In the genomic region with DNA sequence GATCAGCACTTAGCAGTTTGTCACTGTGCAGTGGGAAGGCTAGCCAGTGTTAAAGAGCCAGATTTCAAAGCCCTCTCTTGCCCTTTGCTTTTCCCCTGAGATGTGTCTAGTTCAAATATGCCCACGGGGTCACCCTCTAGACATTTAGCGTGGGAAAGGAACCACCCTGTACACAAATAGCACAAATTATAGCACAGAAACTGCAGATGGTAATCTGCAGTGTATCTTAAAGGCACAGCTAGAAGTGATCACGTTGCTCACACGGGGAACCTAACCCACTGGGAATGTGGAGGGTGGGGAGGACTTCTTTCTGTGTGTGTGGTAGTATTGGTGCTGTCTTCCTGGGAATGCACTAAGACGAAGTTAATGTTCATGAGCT, we compare ENCODE assay signal across 12 cellular contexts.
A peak's percentile ranks its signal among the peaks of the same experiment; 100 is the strongest.
DNase-seq lines count a peak whose midpoint lies in the region; ATAC-seq, FAIRE-seq and TF ChIP-seq lines count a peak whose summit lies in the region.
"Had no signal": no experiment of that assay in that cellular context is flagged by ENCODE, and none has a peak within 500 bp of the region (broad histone marks: within the 10 kb centered on the region; RNA-seq: fewer than 3 reads in every experiment).

No MANE protein-coding gene starts in this region.

- no peak overlapping the region for H3K4me2 ChIP-seq in HepG2 (ENCODE audit: low read depth, low read length)

- H3K9me3 ChIP-seq in endodermal cell (ENCODE audit: control insufficient read depth, low read length) (no peaks in the 10 kb centered on the region), HepG2 (ENCODE audit: low read length) (no peaks in the 10 kb centered on the region)
- H3K9me3 ChIP-seq: breast epithelium, upper lobe of left lung had no signal

- TF ChIP-seq CTCF in brain (conservative IDR thresholded peaks at IDR 0.05), result no peak
- TF ChIP-seq CTCF in endodermal cell (conservative IDR thresholded peaks at IDR 0.05), result no peak
- TF ChIP-seq CTCF in HepG2 (CRISPR knock-in tag; IDR thresholded peaks at IDR 0.05), result no peak

- 94 to 100% methylated on average over 2 to 5 of the region's 5 CpGs for WGBS in endodermal cell (ENCODE audit: insufficient coverage in 1 of 2, insufficient read length in 1 of 2), 2 experiments
- WGBS in HepG2 (ENCODE audit: low lambda C conversion rate), result 94% methylated on average over 5 of the region's 5 CpGs

- no peak for TF ChIP-seq RAD21 in HepG2 (CRISPR knock-in tag; IDR thresholded peaks at IDR 0.05)

- no peak for FAIRE-seq in HepG2 (lab: Jason Lieb, UNC)

- TF ChIP-seq POLR2A in HepG2 (IDR thresholded peaks at IDR 0.05; ENCODE audit: insufficient read depth in 1 of 2, low read depth in 2 of 2, low read length in 2 of 2), result no peak

- H3K9ac ChIP-seq in endodermal cell (ENCODE audit: extremely low read depth, low read length, poor library complexity, severe bottlenecking), result no peak overlapping the region
- no peak overlapping the region for H3K9ac ChIP-seq in HepG2 (ENCODE audit: insufficient read depth, low read depth, low read length)

- H3K4me3 ChIP-seq in endodermal cell (ENCODE audit: low read length), result no peak overlapping the region
- H3K4me3 ChIP-seq in HepG2 (replicated peaks in 1 of 3; ENCODE audit: insufficient read depth in 1 of 3, low read depth in 2 of 3, low read length in 3 of 3), result no peak overlapping the region
- H3K4me3 ChIP-seq: breast epithelium, upper lobe of left lung had no signal

- peaks cover 47% of the 10 kb centered on the region for H3K79me2 ChIP-seq in HepG2 (ENCODE audit: insufficient read depth, low read length)

- intact Hi-C loops in Right ventricle myocardium inferior (cut with DNase I), result no loop called here
- intact Hi-C loops in cardiac septum (cut with DNase I), result loop anchor here (5.0 kb wide), 1 partner anchor 272 kb away; no protein-coding TSS in a partner anchor
- intact Hi-C loops in HepG2 (cut with micrococcal nuclease; ENCODE audit: unreplicated experiment), result loop anchor here (10.0 kb wide), 1 partner anchor 484 kb away; no protein-coding TSS in a partner anchor

- peak; percentile 35 for ATAC-seq in Right ventricle myocardium inferior
- no peak for ATAC-seq in HG03196 (IDR thresholded peaks at IDR 0.05; ENCODE audit: unreplicated experiment)
- no peak for ATAC-seq in HepG2

- CTCF ChIA-PET in HepG2 (lab: Yijun Ruan, JAX; ENCODE audit: low intra/inter-chr PET ratio, low total read pairs), result no interaction called here

- H3K36me3 ChIP-seq in endodermal cell (ENCODE audit: control insufficient read depth, insufficient read depth, low read length) (peaks cover 86% of the 10 kb centered on the region), HepG2 (replicated peaks in 1 of 2; ENCODE audit: control insufficient read depth in 1 of 2, insufficient read depth in 2 of 2, low read length in 2 of 2) (peaks cover 40 to 80% of the 10 kb centered on the region in 2 experiments)
- H3K36me3 ChIP-seq: breast epithelium had no signal

- H3K36me3 Mint-ChIP-seq in brain, result peaks cover 73% of the 10 kb centered on the region
- H3K36me3 Mint-ChIP-seq in endodermal cell (ENCODE audit: low read depth), result peaks cover 37% of the 10 kb centered on the region

- peaks cover 8% of the 10 kb centered on the region; the same call in 1 of the 2 replicates for H4K20me1 ChIP-seq in HepG2 (ENCODE audit: insufficient read depth, low read length)

- no peak overlapping the region for H2AFZ ChIP-seq in HepG2 (ENCODE audit: low read length)

- POLR2A ChIA-PET in HepG2 (lab: Yijun Ruan, JAX), result no interaction called here

- H3K27ac Mint-ChIP-seq in brain (peak overlapping the region; percentile 18 to 82 (median 43)), endodermal cell (no peak overlapping the region)

- in situ Hi-C loops in HepG2 (cut with HindIII; ENCODE audit: extremely low pct_ligation_motif_present, low pct_unique_long_range_greater_than_20kb), result no loop called here

- H3K9me3 Mint-ChIP-seq in brain (no peaks in the 10 kb centered on the region), endodermal cell (no peaks in the 10 kb centered on the region)

- H3K27ac ChIP-seq in layer of hippocampus (ENCODE audit: low read depth, low read length) (peak overlapping the region; percentile 21), endodermal cell (ENCODE audit: low read depth, low read length) (no peak overlapping the region), HepG2 (ENCODE audit: extremely low read length, insufficient read depth, low read length) (no peak overlapping the region)
- H3K27ac ChIP-seq: breast epithelium had no signal

- H3K4me3 Mint-ChIP-seq in brain (no peak overlapping the region), endodermal cell (no peak overlapping the region)

- TF ChIP-seq EP300 in HepG2 (IDR thresholded peaks at IDR 0.05; ENCODE audit: low read depth in 2 of 2, low read length in 2 of 2), result no peak
- TF ChIP-seq EP300 in HepG2 (CRISPR knock-in tag; IDR thresholded peaks at IDR 0.05; ENCODE audit: borderline replicate concordance), result no peak

- DNase-seq in Right ventricle myocardium inferior (ENCODE audit: missing footprints) (no peak), cardiac septum (ENCODE audit: low spot score) (no peak), endodermal cell (no peak), ureter (ENCODE audit: low spot score) (no peak), HepG2 (ENCODE audit: low spot score) (no peak)
- DNase-seq: erythroblast, GDM1, upper lobe of left lung had no signal

- no TSS peak for BruUV-seq in HepG2 (replicated peaks; lab: Mats Ljungman, UMichigan)

- H3K27me3 ChIP-seq in layer of hippocampus (ENCODE audit: control insufficient read depth, insufficient read depth, low read length) (no peaks in the 10 kb centered on the region), endodermal cell (ENCODE audit: control insufficient read depth, insufficient read depth, low read length, poor library complexity, severe bottlenecking) (no peaks in the 10 kb centered on the region), HepG2 (ENCODE audit: control insufficient read depth in 1 of 2, insufficient read depth in 2 of 2, low read length in 2 of 2) (no peaks in the 10 kb centered on the region)
- H3K27me3 ChIP-seq: breast epithelium, upper lobe of left lung had no signal

- peaks cover 59% of the 10 kb centered on the region for H3K4me1 Mint-ChIP-seq in brain
- H3K4me1 Mint-ChIP-seq in endodermal cell, result peaks cover 4% of the 10 kb centered on the region

- H3K27me3 Mint-ChIP-seq in brain, result peaks cover 3% of the 10 kb centered on the region
- H3K27me3 Mint-ChIP-seq in endodermal cell (ENCODE audit: insufficient read depth), result no peaks in the 10 kb centered on the region

- H3K4me1 ChIP-seq in endodermal cell (ENCODE audit: control insufficient read depth, insufficient read depth, low read length) (no peaks in the 10 kb centered on the region), HepG2 (ENCODE audit: insufficient read depth, low read length) (peaks cover 52% of the 10 kb centered on the region)
- H3K4me1 ChIP-seq: breast epithelium had no signal

TF ChIP-seq in HepG2, 621 proteins besides CTCF, POLR2A, EP300 and RAD21 (continues in another document):
- TF ChIP-seq ZNF839 (CRISPR knock-in tag; IDR thresholded peaks at IDR 0.05; ENCODE audit: borderline replicate concordance) (no peak), ZFX (CRISPR knock-in tag; IDR thresholded peaks at IDR 0.05; ENCODE audit: low read depth) (no peak), ZZZ3 (CRISPR knock-in tag; IDR thresholded peaks at IDR 0.05; ENCODE audit: borderline replicate concordance) (no peak), ZBTB21 (CRISPR knock-in tag; IDR thresholded peaks at IDR 0.05) (no peak), SALL1 (CRISPR knock-in tag; IDR thresholded peaks at IDR 0.05) (no peak), SUZ12 (IDR thresholded peaks at IDR 0.05; ENCODE audit: low read depth, low read length) (no peak), ZSCAN29 (CRISPR knock-in tag; conservative IDR thresholded peaks at IDR 0.05) (no peak), NFIC (IDR thresholded peaks at IDR 0.05; ENCODE audit: low read length) (no peak)
- TF ChIP-seq, protein P1, sequence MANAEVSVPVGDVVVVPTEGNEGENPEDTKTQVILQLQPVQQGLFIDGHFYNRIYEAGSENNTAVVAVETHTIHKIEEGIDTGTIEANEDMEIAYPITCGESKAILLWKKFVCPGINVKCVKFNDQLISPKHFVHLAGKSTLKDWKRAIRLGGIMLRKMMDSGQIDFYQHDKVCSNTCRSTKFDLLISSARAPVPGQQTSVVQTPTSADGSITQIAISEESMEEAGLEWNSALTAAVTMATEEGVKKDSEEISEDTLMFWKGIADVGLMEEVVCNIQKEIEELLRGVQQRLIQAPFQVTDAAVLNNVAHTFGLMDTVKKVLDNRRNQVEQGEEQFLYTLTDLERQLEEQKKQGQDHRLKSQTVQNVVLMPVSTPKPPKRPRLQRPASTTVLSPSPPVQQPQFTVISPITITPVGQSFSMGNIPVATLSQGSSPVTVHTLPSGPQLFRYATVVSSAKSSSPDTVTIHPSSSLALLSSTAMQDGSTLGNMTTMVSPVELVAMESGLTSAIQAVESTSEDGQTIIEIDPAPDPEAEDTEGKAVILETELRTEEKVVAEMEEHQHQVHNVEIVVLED (CRISPR knock-in tag; IDR thresholded peaks at IDR 0.05; ENCODE audit: borderline replicate concordance), result no peak
- TF ChIP-seq, protein P2, sequence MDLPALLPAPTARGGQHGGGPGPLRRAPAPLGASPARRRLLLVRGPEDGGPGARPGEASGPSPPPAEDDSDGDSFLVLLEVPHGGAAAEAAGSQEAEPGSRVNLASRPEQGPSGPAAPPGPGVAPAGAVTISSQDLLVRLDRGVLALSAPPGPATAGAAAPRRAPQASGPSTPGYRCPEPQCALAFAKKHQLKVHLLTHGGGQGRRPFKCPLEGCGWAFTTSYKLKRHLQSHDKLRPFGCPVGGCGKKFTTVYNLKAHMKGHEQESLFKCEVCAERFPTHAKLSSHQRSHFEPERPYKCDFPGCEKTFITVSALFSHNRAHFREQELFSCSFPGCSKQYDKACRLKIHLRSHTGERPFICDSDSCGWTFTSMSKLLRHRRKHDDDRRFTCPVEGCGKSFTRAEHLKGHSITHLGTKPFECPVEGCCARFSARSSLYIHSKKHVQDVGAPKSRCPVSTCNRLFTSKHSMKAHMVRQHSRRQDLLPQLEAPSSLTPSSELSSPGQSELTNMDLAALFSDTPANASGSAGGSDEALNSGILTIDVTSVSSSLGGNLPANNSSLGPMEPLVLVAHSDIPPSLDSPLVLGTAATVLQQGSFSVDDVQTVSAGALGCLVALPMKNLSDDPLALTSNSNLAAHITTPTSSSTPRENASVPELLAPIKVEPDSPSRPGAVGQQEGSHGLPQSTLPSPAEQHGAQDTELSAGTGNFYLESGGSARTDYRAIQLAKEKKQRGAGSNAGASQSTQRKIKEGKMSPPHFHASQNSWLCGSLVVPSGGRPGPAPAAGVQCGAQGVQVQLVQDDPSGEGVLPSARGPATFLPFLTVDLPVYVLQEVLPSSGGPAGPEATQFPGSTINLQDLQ (CRISPR knock-in tag; IDR thresholded peaks at IDR 0.05), result no peak
